15 cellular contexts compared by ENCODE assay signal in genomic region chr9:7791364-7791763, GRCh38.
"Had no signal": no experiment of that assay in that cellular context is flagged by ENCODE, and none has a peak within 500 bp of the region (broad histone marks: within the 10 kb centered on the region; RNA-seq: fewer than 3 reads in every experiment).

No MANE protein-coding gene starts in this region.

- H3K4me3 Mint-ChIP-seq: activated naive CD8-positive, alpha-beta T cell treated with anti-CD3 and anti-CD28 coated beads, Interleukin-2, amount 10 ng/mL, durations not matched to agents 7 days and 5 days; activated T-cell treated with anti-CD3 and anti-CD28 coated beads, Interleukin-2, amount 50 U/mL, for 72 hours; endodermal cell; immature natural killer cell; natural killer cell treated with Interleukin-12 subunit alpha and Interleukin-12 subunit beta and Interleukin-15 and Interleukin-18, amount 100 ng/mL, for 72 hours; stimulated activated naive B cell treated with anti-CD40 and anti-IgM and Interleukin-4, amounts not matched to agents 10 μg/mL and 1 μg/mL and 100 μg/mL, for 72 hours; type B pancreatic cell had no signal

- H3K9me3 Mint-ChIP-seq: activated naive CD8-positive, alpha-beta T cell treated with anti-CD3 and anti-CD28 coated beads, Interleukin-2, amount 10 ng/mL, durations not matched to agents 7 days and 5 days; activated T-cell treated with anti-CD3 and anti-CD28 coated beads, Interleukin-2, amount 50 U/mL, for 72 hours; endodermal cell; immature natural killer cell; natural killer cell treated with Interleukin-12 subunit alpha and Interleukin-12 subunit beta and Interleukin-15 and Interleukin-18, amount 100 ng/mL, for 72 hours; stimulated activated naive B cell treated with anti-CD40 and anti-IgM and Interleukin-4, amounts not matched to agents 10 μg/mL and 1 μg/mL and 100 μg/mL, for 72 hours; type B pancreatic cell had no signal

- DNase-seq: activated naive CD8-positive, alpha-beta T cell treated with anti-CD3 and anti-CD28 coated beads, Interleukin-2, amount 10 ng/mL, durations not matched to agents 7 days and 5 days; activated T-cell treated with anti-CD3 and anti-CD28 coated beads, Interleukin-2, amount 50 U/mL, for 72 hours; aorta; endodermal cell; erythroblast; immature natural killer cell; left colon; mucosa of descending colon; psoas muscle; right lobe of liver; stimulated activated CD4-positive, alpha-beta T cell treated with anti-CD3 and anti-CD28 coated beads, Interleukin-2, amount 100 ng/mL, for 24 hours; stimulated activated naive B cell treated with anti-CD40 and anti-IgM and Interleukin-4, amounts not matched to agents 10 μg/mL and 1 μg/mL and 100 μg/mL, for 72 hours had no signal

- H3K27ac Mint-ChIP-seq: activated naive CD8-positive, alpha-beta T cell treated with anti-CD3 and anti-CD28 coated beads, Interleukin-2, amount 10 ng/mL, durations not matched to agents 7 days and 5 days; activated T-cell treated with anti-CD3 and anti-CD28 coated beads, Interleukin-2, amount 50 U/mL, for 72 hours; endodermal cell; natural killer cell treated with Interleukin-12 subunit alpha and Interleukin-12 subunit beta and Interleukin-15 and Interleukin-18, amount 100 ng/mL, for 72 hours; stimulated activated naive B cell treated with anti-CD40 and anti-IgM and Interleukin-4, amounts not matched to agents 10 μg/mL and 1 μg/mL and 100 μg/mL, for 72 hours; type B pancreatic cell had no signal

- ATAC-seq: activated CD4-positive, CD25-positive, alpha-beta regulatory T cell treated with anti-CD3 and anti-CD28 coated beads, Interleukin-2, amount 50 U/mL, for 24 hours; activated T-cell treated with anti-CD3 and anti-CD28 coated beads, Interleukin-2, amount 50 U/mL, for 72 hours; natural killer cell treated with Interleukin-12 subunit alpha and Interleukin-12 subunit beta and Interleukin-15 and Interleukin-18, amount 100 ng/mL, for 72 hours; psoas muscle; right lobe of liver; stimulated activated naive B cell treated with anti-CD40 and anti-IgM and Interleukin-4, amounts not matched to agents 10 μg/mL and 1 μg/mL and 100 μg/mL, for 72 hours had no signal

- H3K27me3 Mint-ChIP-seq: activated naive CD8-positive, alpha-beta T cell treated with anti-CD3 and anti-CD28 coated beads, Interleukin-2, amount 10 ng/mL, durations not matched to agents 7 days and 5 days; natural killer cell treated with Interleukin-12 subunit alpha and Interleukin-12 subunit beta and Interleukin-15 and Interleukin-18, amount 100 ng/mL, for 72 hours; stimulated activated naive B cell treated with anti-CD40 and anti-IgM and Interleukin-4, amounts not matched to agents 10 μg/mL and 1 μg/mL and 100 μg/mL, for 72 hours had no signal
